2 cellular contexts compared by ENCODE assay signal in genomic region chr12:87259405-87259804, GRCh38.
TF ChIP-seq lines count a peak whose summit lies in the region.

No MANE protein-coding gene starts in this region.

TF ChIP-seq in SK-N-SH treated with all-trans-retinoic acid at 6 μM for 48 hours, 23 proteins besides CTCF, POLR2A, EP300 and RAD21 (continued from another document):
- TF ChIP-seq CSRNP3 (CRISPR knock-in tag; IDR thresholded peaks at IDR 0.05), result no peak
- no peak for TF ChIP-seq POU6F1 (CRISPR knock-in tag; IDR thresholded peaks at IDR 0.05; ENCODE audit: borderline replicate concordance, low read depth)
- TF ChIP-seq ARNTL (CRISPR knock-in tag; IDR thresholded peaks at IDR 0.05; ENCODE audit: borderline replicate concordance, low read depth), result no peak
- TF ChIP-seq OSR1 (CRISPR knock-in tag; IDR thresholded peaks at IDR 0.05), result no peak

TF ChIP-seq in WTC11, 78 proteins besides CTCF, POLR2A, EP300 and RAD21 (continued from another document):
- TF ChIP-seq ARID4B (CRISPR knock-in tag; IDR thresholded peaks at IDR 0.05; ENCODE audit: borderline replicate concordance) (no peak), TEAD4 (CRISPR knock-in tag; IDR thresholded peaks at IDR 0.05) (no peak), RORB (CRISPR knock-in tag; IDR thresholded peaks at IDR 0.05) (no peak), ZNF425 (CRISPR knock-in tag; conservative IDR thresholded peaks at IDR 0.05) (no peak)
- TF ChIP-seq, protein P1, sequence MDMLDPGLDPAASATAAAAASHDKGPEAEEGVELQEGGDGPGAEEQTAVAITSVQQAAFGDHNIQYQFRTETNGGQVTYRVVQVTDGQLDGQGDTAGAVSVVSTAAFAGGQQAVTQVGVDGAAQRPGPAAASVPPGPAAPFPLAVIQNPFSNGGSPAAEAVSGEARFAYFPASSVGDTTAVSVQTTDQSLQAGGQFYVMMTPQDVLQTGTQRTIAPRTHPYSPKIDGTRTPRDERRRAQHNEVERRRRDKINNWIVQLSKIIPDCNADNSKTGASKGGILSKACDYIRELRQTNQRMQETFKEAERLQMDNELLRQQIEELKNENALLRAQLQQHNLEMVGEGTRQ (CRISPR knock-in tag; IDR thresholded peaks at IDR 0.05), result no peak
